In genomic region chr7:44712012-44712411, GRCh38 we compare ENCODE assay signal across 1 cellular context.
TF ChIP-seq lines count a peak whose summit lies in the region.

No MANE protein-coding gene starts in this region.

TF ChIP-seq in HCT116, 20 proteins besides CTCF, POLR2A, EP300 and RAD21 (continued from another document):
- TF ChIP-seq, protein P1, sequence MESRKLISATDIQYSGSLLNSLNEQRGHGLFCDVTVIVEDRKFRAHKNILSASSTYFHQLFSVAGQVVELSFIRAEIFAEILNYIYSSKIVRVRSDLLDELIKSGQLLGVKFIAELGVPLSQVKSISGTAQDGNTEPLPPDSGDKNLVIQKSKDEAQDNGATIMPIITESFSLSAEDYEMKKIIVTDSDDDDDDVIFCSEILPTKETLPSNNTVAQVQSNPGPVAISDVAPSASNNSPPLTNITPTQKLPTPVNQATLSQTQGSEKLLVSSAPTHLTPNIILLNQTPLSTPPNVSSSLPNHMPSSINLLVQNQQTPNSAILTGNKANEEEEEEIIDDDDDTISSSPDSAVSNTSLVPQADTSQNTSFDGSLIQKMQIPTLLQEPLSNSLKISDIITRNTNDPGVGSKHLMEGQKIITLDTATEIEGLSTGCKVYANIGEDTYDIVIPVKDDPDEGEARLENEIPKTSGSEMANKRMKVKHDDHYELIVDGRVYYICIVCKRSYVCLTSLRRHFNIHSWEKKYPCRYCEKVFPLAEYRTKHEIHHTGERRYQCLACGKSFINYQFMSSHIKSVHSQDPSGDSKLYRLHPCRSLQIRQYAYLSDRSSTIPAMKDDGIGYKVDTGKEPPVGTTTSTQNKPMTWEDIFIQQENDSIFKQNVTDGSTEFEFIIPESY (IDR thresholded peaks at IDR 0.05; ENCODE audit: extremely low read depth, insufficient replicate concordance, low read length), result no peak
- TF ChIP-seq REST (IDR thresholded peaks at IDR 0.05; ENCODE audit: low read depth) (no peak), CBX3 (IDR thresholded peaks at IDR 0.05; ENCODE audit: low read depth) (no peak), ZNF274 (IDR thresholded peaks at IDR 0.05; ENCODE audit: low read depth, low read length) (no peak), SRF (IDR thresholded peaks at IDR 0.05; ENCODE audit: low read depth) (no peak), YY1 (IDR thresholded peaks at IDR 0.05; ENCODE audit: extremely low read depth, insufficient replicate concordance, low read depth, low read length) (no peak)
